Comparison of ENCODE assay signal across 8 cellular contexts in genomic region chr12:111405856-111406473, GRCh38. TPM values are rescaled to one million over a fixed set of nuclear protein-coding genes. Genes with fewer than 3 reads are reported as not detected.
DNase-seq lines count a peak whose midpoint lies in the region; ATAC-seq, FAIRE-seq and TF ChIP-seq lines count a peak whose summit lies in the region.

Gene SH2B3, plus strand, starts transcription at chr12:111405923. Its CDS starts 12,223 bp downstream, at chr12:111418146.

- no TSS peak for BruUV-seq in HepG2 (replicated peaks; lab: Mats Ljungman, UMichigan)

- in situ Hi-C loops in HepG2 (cut with HindIII; ENCODE audit: extremely low pct_ligation_motif_present, low pct_unique_long_range_greater_than_20kb), result no loop called here

- H3K9me3 ChIP-seq in breast epithelium (no peaks in the 10 kb centered on the region), HepG2 (ENCODE audit: low read length) (no peaks in the 10 kb centered on the region)

- TF ChIP-seq CTCF in breast epithelium (IDR thresholded peaks at IDR 0.05) (no peak), HepG2 (CRISPR knock-in tag; IDR thresholded peaks at IDR 0.05) (no peak)

- H3K36me3 Mint-ChIP-seq in stimulated activated naive B cell treated with anti-CD40 and anti-IgM and Interleukin-4, amounts not matched to agents 10 μg/mL and 1 μg/mL and 100 μg/mL, for 72 hours, result peaks cover 6 to 29% of the 10 kb centered on the region in 2 donors

- CTCF ChIA-PET in HepG2 (lab: Yijun Ruan, JAX; ENCODE audit: low intra/inter-chr PET ratio, low total read pairs), result interaction anchor here (1.4 kb wide), 1 partner anchor 9 kb away, joined by 4 read pairs; no protein-coding TSS in a partner anchor

- H3K4me2 ChIP-seq in HepG2 (ENCODE audit: low read depth, low read length), result peak within 1 kb of the TSS; percentile 94

- H3K36me3 ChIP-seq in breast epithelium (no peaks in the 10 kb centered on the region), HepG2 (replicated peaks in 1 of 2; ENCODE audit: control insufficient read depth in 1 of 2, insufficient read depth in 2 of 2, low read length in 2 of 2) (0 out of 5 replicates have a peak, but pooled peaks cover 0 to 5% of the 10 kb centered on the region in 2 experiments)

- peaks cover 28% of the 10 kb centered on the region for H4K20me1 ChIP-seq in HepG2 (ENCODE audit: insufficient read depth, low read length)

- H3K27me3 Mint-ChIP-seq in stimulated activated naive B cell treated with anti-CD40 and anti-IgM and Interleukin-4, amounts not matched to agents 10 μg/mL and 1 μg/mL and 100 μg/mL, for 72 hours, result no peaks in the 10 kb centered on the region

- peak within 1 kb of the TSS; percentile 99 for H3K27ac Mint-ChIP-seq in stimulated activated naive B cell treated with anti-CD40 and anti-IgM and Interleukin-4, amounts not matched to agents 10 μg/mL and 1 μg/mL and 100 μg/mL, for 72 hours

- TF ChIP-seq EP300 in HepG2 (IDR thresholded peaks at IDR 0.05; ENCODE audit: low read depth in 2 of 2, low read length in 2 of 2), result no peak
- no peak for TF ChIP-seq EP300 in HepG2 (CRISPR knock-in tag; IDR thresholded peaks at IDR 0.05; ENCODE audit: borderline replicate concordance)

- H3K4me3 ChIP-seq in breast epithelium (peak within 1 kb of the TSS; percentile 68 to 92 (median 90)), HepG2 (replicated peaks in 1 of 3; ENCODE audit: insufficient read depth in 1 of 3, low read depth in 2 of 3, low read length in 3 of 3) (peak within 1 kb of the TSS; percentile 92 to 95 (median 93))

- peaks cover 28% of the 10 kb centered on the region for H3K79me2 ChIP-seq in HepG2 (ENCODE audit: insufficient read depth, low read length)

- peaks cover 6 to 8% of the 10 kb centered on the region in 2 donors for H3K4me1 ChIP-seq in breast epithelium
- H3K4me1 ChIP-seq in HepG2 (ENCODE audit: insufficient read depth, low read length), result peaks cover 52% of the 10 kb centered on the region

- TF ChIP-seq POLR2A in GM18526 (IDR thresholded peaks at IDR 0.05; ENCODE audit: extremely low read depth, insufficient read length), result peak; percentile 80
- TF ChIP-seq POLR2A in breast epithelium (IDR thresholded peaks at IDR 0.05), result no peak
- TF ChIP-seq POLR2A in HepG2 (IDR thresholded peaks at IDR 0.05; ENCODE audit: insufficient read depth in 1 of 2, low read depth in 2 of 2, low read length in 2 of 2), result no peak

- no peak for FAIRE-seq in HepG2 (lab: Jason Lieb, UNC)

- peak; percentile 20; the same call in 1 of the 2 replicates for TF ChIP-seq RAD21 in HepG2 (CRISPR knock-in tag; IDR thresholded peaks at IDR 0.05)

- POLR2A ChIA-PET in HepG2 (lab: Yijun Ruan, JAX), result no interaction called here

- intact Hi-C loops in breast epithelium (cut with DNase I; ENCODE audit: low total_unique reads), result no loop called here
- intact Hi-C loops in HepG2 (cut with micrococcal nuclease; ENCODE audit: unreplicated experiment), result loop anchor here (2.0 kb wide), 1 partner anchor 45 kb away; no protein-coding TSS in a partner anchor

- no peaks in the 10 kb centered on the region for H3K27me3 ChIP-seq in breast epithelium
- H3K27me3 ChIP-seq in HepG2 (ENCODE audit: control insufficient read depth in 1 of 2, insufficient read depth in 2 of 2, low read length in 2 of 2), result no peaks in the 10 kb centered on the region; a peak in 1 of 5 replicates

- H3K9me3 Mint-ChIP-seq in stimulated activated naive B cell treated with anti-CD40 and anti-IgM and Interleukin-4, amounts not matched to agents 10 μg/mL and 1 μg/mL and 100 μg/mL, for 72 hours, result no peaks in the 10 kb centered on the region

- H3K4me1 Mint-ChIP-seq in stimulated activated naive B cell treated with anti-CD40 and anti-IgM and Interleukin-4, amounts not matched to agents 10 μg/mL and 1 μg/mL and 100 μg/mL, for 72 hours, result peaks cover 54 to 74% of the 10 kb centered on the region in 2 donors

- ATAC-seq in HG02885 (IDR thresholded peaks at IDR 0.05; ENCODE audit: poor library complexity, unreplicated experiment) (peak; percentile 9), SK-N-SH treated with all-trans-retinoic acid at 6 μM for 48 hours (peak; percentile 1), HepG2 (peak; percentile 9)
- ATAC-seq in stimulated activated naive B cell treated with anti-CD40 and anti-IgM and Interleukin-4, amounts not matched to agents 10 μg/mL and 1 μg/mL and 100 μg/mL, for 72 hours (replicated peaks), result peak; percentile 0 to 1

- peak within 1 kb of the TSS; percentile 81 for H3K9ac ChIP-seq in HepG2 (ENCODE audit: insufficient read depth, low read depth, low read length)

- H3K4me3 Mint-ChIP-seq in stimulated activated naive B cell treated with anti-CD40 and anti-IgM and Interleukin-4, amounts not matched to agents 10 μg/mL and 1 μg/mL and 100 μg/mL, for 72 hours, result peak within 1 kb of the TSS; percentile 85 to 86

- H3K27ac ChIP-seq in breast epithelium (peak within 1 kb of the TSS; percentile 93), HepG2 (ENCODE audit: extremely low read length, insufficient read depth, low read length) (peak within 1 kb of the TSS; percentile 68)

- no peak for DNase-seq in breast epithelium (ENCODE audit: low spot score in 2 of 2)
- no peak for DNase-seq in HepG2 (ENCODE audit: low spot score)
- no peak for DNase-seq in stimulated activated naive B cell treated with anti-CD40 and anti-IgM and Interleukin-4, amounts not matched to agents 10 μg/mL and 1 μg/mL and 100 μg/mL, for 72 hours
- no peak for DNase-seq in amygdala (lab: John Stamatoyannopoulos, UW)
- DNase-seq in SHP77 treated with DMSO at 0.1 percent for 48 hours (lab: John Stamatoyannopoulos, UW), result no peak

- H2AFZ ChIP-seq in HepG2 (ENCODE audit: low read length), result no peak within 1 kb of the TSS

- 0% methylated on average over 8 of the region's 80 CpGs for WGBS in HepG2 (ENCODE audit: low lambda C conversion rate)

TF ChIP-seq in SK-N-SH treated with all-trans-retinoic acid at 6 μM for 48 hours, 23 proteins besides CTCF, POLR2A, EP300 and RAD21 (continues in another document):
- TF ChIP-seq RARB (CRISPR knock-in tag; IDR thresholded peaks at IDR 0.05) (no peak), ARNTL (CRISPR knock-in tag; IDR thresholded peaks at IDR 0.05; ENCODE audit: borderline replicate concordance, low read depth) (no peak), POU6F1 (CRISPR knock-in tag; IDR thresholded peaks at IDR 0.05; ENCODE audit: borderline replicate concordance, low read depth) (no peak), TCF4 (CRISPR knock-in tag; IDR thresholded peaks at IDR 0.05; ENCODE audit: borderline replicate concordance) (no peak)

TF ChIP-seq in HepG2, 621 proteins besides CTCF, POLR2A, EP300 and RAD21 (continues in another document):
- peak; percentile 17; the same call in 1 of the 2 replicates for TF ChIP-seq ZNF331 (CRISPR knock-in tag; IDR thresholded peaks at IDR 0.05)
- no peak for TF ChIP-seq ZNF230 (CRISPR knock-in tag; IDR thresholded peaks at IDR 0.05)
- TF ChIP-seq SIN3A (IDR thresholded peaks at IDR 0.05; ENCODE audit: borderline replicate concordance, low read depth, low read length), result 0 out of 2 replicates have a peak, but pooled peaks have one; percentile 20
- peak; percentile 13 for TF ChIP-seq SRSF1 (optimal IDR thresholded peaks at IDR 0.05; ENCODE audit: low read depth, low read length)
- no peak for TF ChIP-seq SNAPC5 (CRISPR knock-in tag; IDR thresholded peaks at IDR 0.05; ENCODE audit: borderline replicate concordance)
- TF ChIP-seq ZNF280B (CRISPR knock-in tag; IDR thresholded peaks at IDR 0.05; ENCODE audit: borderline replicate concordance), result no peak
- TF ChIP-seq ZNF678 (CRISPR knock-in tag; IDR thresholded peaks at IDR 0.05), result 0 out of 2 replicates have a peak, but pooled peaks have one; percentile 26
- TF ChIP-seq ZBTB20 (CRISPR knock-in tag; IDR thresholded peaks at IDR 0.05; ENCODE audit: borderline replicate concordance, low read depth), result no peak

RNA-seq across cellular contexts. Expression of gene SH2B3, which starts in this region (rescaled TPM):
- total RNA-seq in breast epithelium (10 to 100 TPM; 13.9 to 27.4 (median 17.4) TPM), HepG2 (2016; rRNA removed; fragmentation: Illumina TruSeq; extraction: Trizol) (6.8 and 6.9 TPM in 2 replicates)
- 3.0 and 4.5 TPM in 2 replicates for total RNA-seq in HepG2 (2016; cell fraction: cytosol; rRNA removed; fragmentation: Illumina TruSeq; extraction: Trizol; ENCODE audit: low read depth)
- total RNA-seq in HepG2 (2016; cell fraction: insoluble cytoplasmic fraction; rRNA removed; fragmentation: Illumina TruSeq; extraction: Trizol), result 5.3 and 6.3 TPM in 2 replicates
- total RNA-seq in HepG2 (2016; cell fraction: membrane; rRNA removed; fragmentation: Illumina TruSeq; extraction: Trizol), result 8.1 and 8.8 TPM in 2 replicates
- 3.3 and 4.2 TPM in 2 replicates for total RNA-seq in HepG2 (2016; cell fraction: nucleus; rRNA removed; fragmentation: Illumina TruSeq; extraction: Trizol)
- polyA plus RNA-seq in HepG2 (2011; rRNA removed), result 6.8 and 7.1 TPM in 2 replicates
- polyA plus RNA-seq in HepG2 (2011; cell fraction: cytosol; rRNA removed), result 5.9 and 7.0 TPM in 2 replicates
- 6.3 and 7.7 TPM in 2 replicates for polyA plus RNA-seq in HepG2 (2011; cell fraction: nucleus; rRNA removed)
- polyA plus RNA-seq in HepG2 (2012), result 5.1 and 9.2 TPM in 2 replicates
- 0.99 and 1.3 TPM in 2 replicates for polyA plus RNA-seq in HepG2 (2016; cell fraction: cytosol; fragmentation: Illumina TruSeq; extraction: Trizol; ENCODE audit: low read depth)
- 7.6 and 9.1 TPM in 2 replicates for polyA plus RNA-seq in HepG2 (2016; cell fraction: insoluble cytoplasmic fraction; fragmentation: Illumina TruSeq; extraction: Trizol; ENCODE audit: low read depth)
- polyA plus RNA-seq in HepG2 (2016; cell fraction: membrane; fragmentation: Illumina TruSeq; extraction: Trizol; ENCODE audit: low read depth), result 5.2 and 5.7 TPM in 2 replicates
- polyA plus RNA-seq in HepG2 (2016; cell fraction: nucleus; fragmentation: Illumina TruSeq; extraction: Trizol; ENCODE audit: insufficient read depth, low read depth), result 8.8 and 9.8 TPM in 2 replicates
- polyA minus RNA-seq in HepG2 (2011; rRNA and poly(A)+ RNA removed; ENCODE audit: low replicate concordance), result 2.2 and 11.4 TPM in 2 replicates
- polyA minus RNA-seq in HepG2 (2011; cell fraction: cytosol; rRNA and poly(A)+ RNA removed), result 6.2 and 6.9 TPM in 2 replicates
- 3.3 and 3.9 TPM in 2 replicates for polyA minus RNA-seq in HepG2 (2011; cell fraction: nucleus; rRNA and poly(A)+ RNA removed)
